In the genomic region with DNA sequence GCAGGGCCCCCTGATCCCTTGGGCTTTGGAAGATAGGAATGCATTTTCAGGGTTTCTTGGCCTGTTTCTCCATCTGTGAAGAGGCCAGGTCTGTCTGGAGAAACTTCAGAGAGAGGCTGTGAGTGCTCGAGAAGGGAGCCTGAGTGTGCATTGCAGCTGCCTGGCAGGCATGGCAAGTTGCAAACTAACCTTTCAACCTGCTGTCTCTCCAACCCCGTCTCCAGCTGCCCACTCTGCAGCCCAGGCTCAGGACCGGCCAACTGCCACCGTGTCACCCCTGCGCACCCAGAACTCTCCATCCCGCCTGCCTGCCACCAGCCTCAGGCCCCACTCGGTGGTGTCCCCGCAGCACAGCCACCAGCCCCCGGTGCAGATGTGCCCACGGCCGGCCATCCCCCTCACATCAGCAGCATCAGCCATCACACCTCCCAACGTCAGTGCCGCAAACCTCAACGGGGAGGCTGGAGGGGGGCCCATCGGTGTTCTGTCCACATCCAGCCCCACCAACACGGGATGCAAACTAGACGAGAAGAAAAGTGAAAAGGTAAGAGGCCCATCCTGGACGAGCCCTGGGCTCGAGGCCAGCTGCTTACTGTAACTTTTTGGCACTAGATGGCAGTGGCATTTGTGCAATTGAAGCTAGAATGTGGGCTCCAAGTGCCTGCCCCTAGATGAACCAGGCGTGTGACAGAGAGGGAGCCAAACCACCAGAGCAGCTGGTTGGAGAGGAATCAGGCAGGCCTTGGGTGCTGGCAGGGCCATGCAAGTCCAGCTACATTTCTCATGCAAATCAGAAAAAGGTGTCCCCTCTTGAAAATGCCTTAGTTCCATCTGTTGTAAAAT, we compare ENCODE assay signal across 8 cellular contexts.
A peak's percentile ranks its signal among the peaks of the same experiment; 100 is the strongest.
DNase-seq lines count a peak whose midpoint lies in the region; ATAC-seq and TF ChIP-seq lines count a peak whose summit lies in the region.

No MANE protein-coding gene starts in this region.

- no peaks in the 10 kb centered on the region for H3K9me2 ChIP-seq in PC-3 (replicated peaks; ENCODE audit: low read length)

- in situ Hi-C loops in gastrocnemius medialis (cut with MboI; ENCODE audit: low sequenced_read_pairs in 4 of 4), result no loop called here

- H3K27me3 ChIP-seq in PC-3 (ENCODE audit: low read length) (no peaks in the 10 kb centered on the region), fibroblast of lung (ENCODE audit: control insufficient read depth, insufficient read depth, low read length) (no peaks in the 10 kb centered on the region), gastrocnemius medialis (no peaks in the 10 kb centered on the region)

- H3K9ac ChIP-seq in PC-3 (ENCODE audit: low read length) (no peak overlapping the region), fibroblast of lung (ENCODE audit: insufficient read depth, low read length) (no peak overlapping the region)

- H2AFZ ChIP-seq in PC-3 (ENCODE audit: low read length) (no peak overlapping the region), fibroblast of lung (ENCODE audit: low read length) (no peak overlapping the region)

- TF ChIP-seq POLR2A in gastrocnemius medialis (IDR thresholded peaks at IDR 0.05), result no peak

- peak; percentile 48 for TF ChIP-seq CTCF in PC-3 (conservative IDR thresholded peaks at IDR 0.05; ENCODE audit: low read depth, low read length)
- TF ChIP-seq CTCF in fibroblast of lung (conservative IDR thresholded peaks at IDR 0.05 in 1 of 2, IDR thresholded peaks at IDR 0.05 in 1 of 2; ENCODE audit: low read depth in 1 of 2, low read length in 2 of 2), result no peak
- no peak for TF ChIP-seq CTCF in gastrocnemius medialis (IDR thresholded peaks at IDR 0.05 in 4 of 5, conservative IDR thresholded peaks at IDR 0.05 in 1 of 5)

- peak; percentile 85 for DNase-seq in H4 (ENCODE audit: low spot score)
- peak; percentile 62 for DNase-seq in PC-3
- peak in 1 of 2 donors; percentile 44 for DNase-seq in fibroblast of lung (ENCODE audit: low read depth in 2 of 2)
- DNase-seq in gastrocnemius medialis, result peak; percentile 83 to 90
- DNase-seq in effector CD8-positive, alpha-beta T cell (lab: John Stamatoyannopoulos, UW), result no peak
- DNase-seq in activated gamma-delta T cell treated with Interleukin-2 at 50 U/mL for 16 hours, result no peak
- no peak for DNase-seq in activated T-cell treated with anti-CD3 and anti-CD28 coated beads, Interleukin-2, amount 50 U/mL, for 1 hour

- ATAC-seq in PC-3, result peak; percentile 56
- peak; percentile 88 to 89 for ATAC-seq in gastrocnemius medialis
- no peak for ATAC-seq in GM21423 (IDR thresholded peaks at IDR 0.05; ENCODE audit: unreplicated experiment)

- CTCF ChIA-PET in PC-3 (lab: Charles Lee), result interaction anchor here (0.7 to 1.4 kb wide), 2 partner anchors 41 to 61 kb away, joined by 4 to 5 read pairs; no protein-coding TSS in a partner anchor

- H3K79me2 ChIP-seq in PC-3 (ENCODE audit: low read length), result no peaks in the 10 kb centered on the region
- H3K79me2 ChIP-seq in fibroblast of lung (ENCODE audit: control insufficient read depth, insufficient read depth, low read length), result no peaks in the 10 kb centered on the region

- H3K36me3 ChIP-seq in PC-3 (ENCODE audit: low read depth, low read length), result 0 out of 2 replicates have a peak, but pooled peaks cover 3% of the 10 kb centered on the region
- H3K36me3 ChIP-seq in fibroblast of lung (ENCODE audit: control insufficient read depth, insufficient read depth, low read length), result peaks cover 12% of the 10 kb centered on the region
- no peaks in the 10 kb centered on the region for H3K36me3 ChIP-seq in gastrocnemius medialis

- no peaks in the 10 kb centered on the region for H3F3A ChIP-seq in PC-3 (ENCODE audit: low read length, unreplicated experiment)

- no peak overlapping the region for H3K27ac ChIP-seq in PC-3 (ENCODE audit: low read length)
- H3K27ac ChIP-seq in fibroblast of lung (ENCODE audit: insufficient read depth, low read length), result no peak overlapping the region
- H3K27ac ChIP-seq in gastrocnemius medialis, result peak overlapping the region; percentile 72 to 88 (median 76)

- BruUV-seq in PC-3 (replicated peaks; lab: Mats Ljungman, UMichigan), result no TSS peak

- intact Hi-C loops in PC-3 (cut with micrococcal nuclease), result no loop called here
- intact Hi-C loops in gastrocnemius medialis (cut with DNase I; ENCODE audit: low total_unique reads), result loop anchor here (5.0 kb wide), 1 partner anchor 277 kb away; no protein-coding TSS in a partner anchor

- POLR2A ChIA-PET in PC-3 (lab: Charles Lee; ENCODE audit: unreplicated experiment), result no interaction called here

- H3K4me2 ChIP-seq in PC-3 (ENCODE audit: low read length), result no peak overlapping the region
- H3K4me2 ChIP-seq in fibroblast of lung (ENCODE audit: extremely low read depth, insufficient read depth, low read length), result peak overlapping the region; percentile 9

- H3K4me1 ChIP-seq in PC-3 (ENCODE audit: insufficient read depth, low read length), result no peaks in the 10 kb centered on the region
- peaks cover 9% of the 10 kb centered on the region for H3K4me1 ChIP-seq in fibroblast of lung (ENCODE audit: control insufficient read depth, extremely low read depth, insufficient read depth, low read length)
- H3K4me1 ChIP-seq in gastrocnemius medialis, result peaks cover 40 to 54% of the 10 kb centered on the region in 2 donors

- no peaks in the 10 kb centered on the region for H3K9me3 ChIP-seq in PC-3 (ENCODE audit: low read length)
- H3K9me3 ChIP-seq in fibroblast of lung (ENCODE audit: control insufficient read depth, insufficient read depth, low read depth, low read length), result no peaks in the 10 kb centered on the region
- H3K9me3 ChIP-seq in gastrocnemius medialis, result no peaks in the 10 kb centered on the region

- H4K20me1 ChIP-seq in PC-3 (ENCODE audit: low read length), result no peaks in the 10 kb centered on the region
- no peaks in the 10 kb centered on the region for H4K20me1 ChIP-seq in fibroblast of lung (ENCODE audit: control insufficient read depth, extremely low read depth, insufficient read depth, low read length)

- H3K4me3 ChIP-seq in PC-3 (ENCODE audit: low read length) (no peak overlapping the region), fibroblast of lung (replicated peaks in 1 of 4; ENCODE audit: control extremely low read depth in 1 of 4, insufficient read depth in 1 of 4, low read depth in 3 of 4, low read length in 4 of 4) (no peak overlapping the region), gastrocnemius medialis (no peak overlapping the region)

Comparison
In these comparisons a context has a peak if more than half of its experiments do, and no peak if none do; other contexts are left out.
1. DNase-seq: peak in H4 (single experiment), PC-3 (single experiment) and gastrocnemius medialis (2 of 2); none in effector CD8-positive, alpha-beta T cell (single experiment), activated gamma-delta T cell treated with Interleukin-2 at 50 U/mL for 16 hours (single experiment) and activated T-cell treated with anti-CD3 and anti-CD28 coated beads, Interleukin-2, amount 50 U/mL, for 1 hour (single experiment).
2. H3K27ac ChIP-seq: peak in gastrocnemius medialis (4 of 4); none in PC-3 (single experiment) and fibroblast of lung (single experiment).